ENCODE assay signal across 12 cellular contexts in the genomic region with DNA sequence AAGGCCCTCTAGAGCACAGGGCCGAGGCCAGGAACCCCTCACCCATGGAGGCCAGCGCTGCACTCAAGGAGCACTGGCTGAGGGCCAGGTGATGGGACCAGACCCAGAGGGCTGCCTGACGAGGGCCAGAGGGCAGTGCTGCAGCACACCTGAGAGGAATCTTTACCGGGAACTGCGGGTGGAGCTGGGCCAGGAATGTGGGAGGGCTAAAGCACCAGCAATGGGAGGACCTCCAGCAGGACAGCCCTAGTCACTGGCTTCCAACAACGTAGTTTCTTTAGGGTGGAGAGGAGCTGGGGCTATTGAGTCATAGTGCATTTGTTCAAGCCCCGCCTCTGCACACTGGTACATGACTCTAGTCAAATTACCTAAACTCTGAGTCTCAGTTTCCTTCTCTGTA.
DNase-seq lines count a peak whose midpoint lies in the region; ATAC-seq and TF ChIP-seq lines count a peak whose summit lies in the region.
"Had no signal": no experiment of that assay in that cellular context is flagged by ENCODE, and none has a peak within 500 bp of the region (broad histone marks: within the 10 kb centered on the region; RNA-seq: fewer than 3 reads in every experiment).

No MANE protein-coding gene starts in this region.

- no peaks in the 10 kb centered on the region for H3K27me3 ChIP-seq in PC-9 (ENCODE audit: insufficient read depth, low read depth)
- H3K27me3 ChIP-seq: testis had no signal

- no peak for TF ChIP-seq CTCF in PC-9 (conservative IDR thresholded peaks at IDR 0.05)

- H2AFZ ChIP-seq in PC-9: no peak overlapping the region

- intact Hi-C loops in PC-9 (cut with micrococcal nuclease; ENCODE audit: unreplicated experiment): loop anchor here (2.0 kb wide), 1 partner anchor 58 kb away; no protein-coding TSS in a partner anchor

- ATAC-seq in GM18870 (IDR thresholded peaks at IDR 0.05; ENCODE audit: unreplicated experiment): peak; percentile 27
- ATAC-seq in HG02610 (IDR thresholded peaks at IDR 0.05; ENCODE audit: unreplicated experiment): peak; percentile 62

- DNase-seq in PC-9 (peak; percentile 69 to 77), mucosa of gallbladder (ENCODE audit: low spot score) (peak; percentile 30), NCI-H510A treated with DMSO at 0.1 percent for 48 hours (lab: John Stamatoyannopoulos, UW) (no peak), NCI-H526 treated with DMSO at 0.1 percent for 48 hours (lab: John Stamatoyannopoulos, UW) (no peak), anterior cingulate cortex (lab: John Stamatoyannopoulos, UW) (no peak)
- no peak for DNase-seq in activated CD4-positive, alpha-beta T cell treated with anti-CD3 and anti-CD28 coated beads, Interleukin-2, amount 50 U/mL, for 48 hours
- DNase-seq: NCI-H524; stimulated activated CD4-positive, alpha-beta T cell treated with anti-CD3 and anti-CD28 coated beads, Interleukin-4, amount 100 ng/mL, for 1 hour; T-helper 1 cell; testis had no signal

- H3F3A ChIP-seq in PC-9 (ENCODE audit: insufficient read depth, low read depth): no peaks in the 10 kb centered on the region

- H4K20me1 ChIP-seq in PC-9 (ENCODE audit: insufficient read depth): no peaks in the 10 kb centered on the region

- CTCF ChIA-PET in PC-9 (lab: Charles Lee): interaction anchor here (0.7 kb wide), 1 partner anchor 49 kb away, joined by 5 read pairs; no protein-coding TSS in a partner anchor

- no peaks in the 10 kb centered on the region for H3K9me2 ChIP-seq in PC-9 (ENCODE audit: insufficient read depth)

- no peaks in the 10 kb centered on the region for H3K36me3 ChIP-seq in PC-9 (ENCODE audit: low read depth)

- H3K27ac ChIP-seq in PC-9: no peak overlapping the region
- H3K27ac ChIP-seq: testis had no signal

- H3K4me2 ChIP-seq in PC-9: no peak overlapping the region; the same call in 1 of the 2 replicates

- POLR2A ChIA-PET in PC-9 (lab: Charles Lee; ENCODE audit: unreplicated experiment): interaction anchor here (0.6 kb wide), 1 partner anchor 52 kb away, joined by 3 read pairs; no protein-coding TSS in a partner anchor

- no peaks in the 10 kb centered on the region for H3K9me3 ChIP-seq in PC-9 (ENCODE audit: insufficient read depth, low read depth)
- H3K9me3 ChIP-seq: testis had no signal

- H3K4me3 ChIP-seq in PC-9: no peak overlapping the region
- H3K4me3 ChIP-seq: testis had no signal

- peaks cover 6% of the 10 kb centered on the region; the same call in 1 of the 2 replicates for H3K4me1 ChIP-seq in PC-9 (replicated peaks; ENCODE audit: insufficient read depth)
- H3K4me1 ChIP-seq: testis had no signal

- H3K79me2 ChIP-seq in PC-9 (ENCODE audit: low read depth): no peaks in the 10 kb centered on the region

- BruUV-seq in PC-9 (replicated peaks; lab: Mats Ljungman, UMichigan): no TSS peak

Comparison
In these comparisons a context has a peak if more than half of its experiments do, and no peak if none do; other contexts are left out.
1. DNase-seq: peak in PC-9 (2 of 2) and mucosa of gallbladder (single experiment); none in NCI-H510A treated with DMSO at 0.1 percent for 48 hours (single experiment), NCI-H526 treated with DMSO at 0.1 percent for 48 hours (single experiment), anterior cingulate cortex (0 of 58) and activated CD4-positive, alpha-beta T cell treated with anti-CD3 and anti-CD28 coated beads, Interleukin-2, amount 50 U/mL, for 48 hours (0 of 2).